14 cellular contexts compared by ENCODE assay signal in the genomic region with DNA sequence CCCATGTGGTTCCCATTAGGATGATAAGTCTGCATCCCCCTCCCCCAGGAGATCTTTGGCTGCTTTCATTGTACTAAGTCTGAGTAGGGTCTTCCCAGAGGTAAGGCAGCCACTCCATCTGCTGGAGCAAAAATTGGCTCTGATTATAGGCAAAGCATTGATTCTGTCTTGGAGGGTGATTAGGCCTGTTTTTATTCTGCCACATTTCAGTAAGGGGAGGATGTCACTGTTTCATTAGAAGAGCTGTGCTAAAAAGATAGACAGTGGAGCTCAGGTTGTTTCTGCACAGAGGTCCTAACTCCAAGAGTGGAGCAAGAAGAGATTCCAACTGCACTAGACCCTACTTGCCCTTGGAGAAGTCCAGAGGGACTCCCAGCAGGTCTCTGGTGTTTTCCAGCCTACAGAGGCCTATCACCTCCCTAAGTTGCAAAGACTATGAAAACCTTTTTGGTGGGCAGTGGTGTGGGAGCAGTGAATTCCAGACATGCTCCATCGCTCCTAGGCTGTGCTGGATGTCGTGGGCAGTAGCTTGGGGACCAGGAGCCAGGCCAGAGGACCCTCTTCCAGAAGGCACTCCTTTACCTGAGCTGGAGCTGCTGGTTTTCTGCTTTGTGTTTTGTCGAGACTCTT. TPM values are rescaled to one million over a fixed set of nuclear protein-coding genes. Genes with fewer than 3 reads are reported as not detected.
DNase-seq lines count a peak whose midpoint lies in the region; ATAC-seq and TF ChIP-seq lines count a peak whose summit lies in the region.
"Had no signal": no experiment of that assay in that cellular context is flagged by ENCODE, and none has a peak within 500 bp of the region (broad histone marks: within the 10 kb centered on the region; RNA-seq: fewer than 3 reads in every experiment).

No MANE protein-coding gene starts in this region.

- ATAC-seq in WTC11 (no peak), upper lobe of left lung (ENCODE audit: low FRiP score in 2 of 2) (no peak), HG02763 (IDR thresholded peaks at IDR 0.05; ENCODE audit: unreplicated experiment) (no peak)

- H3K36me3 Mint-ChIP-seq in WTC11 (no peaks in the 10 kb centered on the region; the same call in 1 of the 2 replicates), nephron (ENCODE audit: low read depth) (peaks cover 43% of the 10 kb centered on the region)

- intact Hi-C loops in esophagus muscularis mucosa (cut with DNase I): no loop called here

- CTCF ChIA-PET in WTC11 (lab: Charles Lee): interaction anchor here (1.0 to 1.4 kb wide), 4 partner anchors 13 to 266 kb away, joined by 3 to 4 read pairs (median 3); partner anchors contain the start of gene HOXA1

- H3K4me1 ChIP-seq in esophagus muscularis mucosa (peaks cover 38 to 92% (median 76%) of the 10 kb centered on the region in 4 donors), upper lobe of left lung (peaks cover 16 to 45% (median 35%) of the 10 kb centered on the region in 4 donors)
- H3K4me1 ChIP-seq: BLaER1 treated with 17β-estradiol and CSF1 and Interleukin-3, amounts not matched to agents 10 nM and 100 nM had no signal

- no peak for DNase-seq in WTC11 (ENCODE audit: low spot score)
- DNase-seq in esophagus muscularis mucosa (ENCODE audit: extremely low spot score): no peak
- DNase-seq in upper lobe of left lung: no peak
- no peak for DNase-seq in NCI-H2171 treated with DMSO at 0.1 percent for 48 hours (lab: John Stamatoyannopoulos, UW)
- DNase-seq in C1 segment of cervical spinal cord (lab: John Stamatoyannopoulos, UW): no peak
- DNase-seq: activated CD4-positive, alpha-beta T cell treated with anti-CD3 and anti-CD28 coated beads for 48 hours; activated naive CD4-positive, alpha-beta T cell treated with anti-CD3 and anti-CD28 coated beads, Interleukin-2, amount 50 U/mL, for 16 hours; activated T-cell treated with anti-CD3 and anti-CD28 coated beads for 4 hours had no signal

- no peaks in the 10 kb centered on the region for H3K9me3 Mint-ChIP-seq in WTC11
- H3K9me3 Mint-ChIP-seq in nephron: no peaks in the 10 kb centered on the region
- H3K9me3 Mint-ChIP-seq: central memory CD8-positive, alpha-beta T cell had no signal

- H3K4me1 Mint-ChIP-seq in WTC11 (peaks cover 26% of the 10 kb centered on the region), nephron (peaks cover 72% of the 10 kb centered on the region)
- H3K4me1 Mint-ChIP-seq: central memory CD8-positive, alpha-beta T cell had no signal

- TF ChIP-seq POLR2A in esophagus muscularis mucosa (IDR thresholded peaks at IDR 0.05; ENCODE audit: low read depth) (no peak), upper lobe of left lung (IDR thresholded peaks at IDR 0.05) (no peak)

- H3K27ac Mint-ChIP-seq in WTC11 (no peak overlapping the region), nephron (peak overlapping the region; percentile 99 to 100 (median 100))

- H3K9me3 ChIP-seq in esophagus muscularis mucosa (no peaks in the 10 kb centered on the region), upper lobe of left lung (no peaks in the 10 kb centered on the region)
- H3K9me3 ChIP-seq: prostate gland had no signal

- no peaks in the 10 kb centered on the region for H3K36me3 ChIP-seq in esophagus muscularis mucosa
- no peaks in the 10 kb centered on the region for H3K36me3 ChIP-seq in upper lobe of left lung
- H3K36me3 ChIP-seq: BLaER1 treated with 17β-estradiol and CSF1 and Interleukin-3, amounts not matched to agents 10 nM and 100 nM; prostate gland had no signal

- POLR2A ChIA-PET in WTC11 (lab: Charles Lee): no interaction called here

- H3K27me3 ChIP-seq in esophagus muscularis mucosa (no peaks in the 10 kb centered on the region), upper lobe of left lung (peaks cover 0 to 4% (median under 1%) of the 10 kb centered on the region in 4 donors)
- H3K27me3 ChIP-seq: BLaER1 treated with 17β-estradiol and CSF1 and Interleukin-3, amounts not matched to agents 10 nM and 100 nM; SJSA1 had no signal

- no peak for TF ChIP-seq EP300 in esophagus muscularis mucosa (IDR thresholded peaks at IDR 0.05)
- TF ChIP-seq EP300 in upper lobe of left lung (IDR thresholded peaks at IDR 0.05): no peak

- H3K27ac ChIP-seq in esophagus muscularis mucosa (replicated peaks in 1 of 4): peak overlapping the region; percentile 96 to 100 (median 99)
- peak overlapping the region; percentile 89 to 95 (median 94) for H3K27ac ChIP-seq in upper lobe of left lung
- H3K27ac ChIP-seq: BLaER1 treated with 17β-estradiol and CSF1 and Interleukin-3, amounts not matched to agents 10 nM and 100 nM had no signal

- H3K4me3 ChIP-seq in esophagus muscularis mucosa (peak overlapping the region; percentile 45 to 88 (median 72)), upper lobe of left lung (no peak overlapping the region)
- H3K4me3 ChIP-seq: BLaER1 treated with 17β-estradiol and CSF1 and Interleukin-3, amounts not matched to agents 10 nM and 100 nM had no signal

- WGBS in esophagus muscularis mucosa: 73% methylated on average over 2 of the region's 3 CpGs
- 54 to 81% methylated on average over 2 to 3 of the region's 3 CpGs for WGBS in upper lobe of left lung, 2 donors

- H3K27me3 Mint-ChIP-seq in WTC11 (ENCODE audit: low read depth) (peaks cover 95% of the 10 kb centered on the region), nephron (ENCODE audit: low read depth) (peaks cover 17% of the 10 kb centered on the region)

- peak overlapping the region; percentile 54 for H3K4me3 Mint-ChIP-seq in WTC11
- peak overlapping the region; percentile 83 to 96 (median 86) for H3K4me3 Mint-ChIP-seq in nephron
- H3K4me3 Mint-ChIP-seq: central memory CD8-positive, alpha-beta T cell had no signal

- TF ChIP-seq CTCF in WTC11 (IDR thresholded peaks at IDR 0.05) (no peak), esophagus muscularis mucosa (IDR thresholded peaks at IDR 0.05) (no peak), nephron (IDR thresholded peaks at IDR 0.05; ENCODE audit: unreplicated experiment in 3 of 3) (no peak), upper lobe of left lung (IDR thresholded peaks at IDR 0.05) (no peak)

TF ChIP-seq in WTC11, 78 proteins besides CTCF, POLR2A, EP300 and RAD21 (continues in another document):
- TF ChIP-seq NR3C1 (CRISPR knock-in tag; conservative IDR thresholded peaks at IDR 0.05; ENCODE audit: low read depth): no peak
- TF ChIP-seq MXD4 (CRISPR knock-in tag; IDR thresholded peaks at IDR 0.05; ENCODE audit: borderline replicate concordance): no peak
- TF ChIP-seq, protein P1, sequence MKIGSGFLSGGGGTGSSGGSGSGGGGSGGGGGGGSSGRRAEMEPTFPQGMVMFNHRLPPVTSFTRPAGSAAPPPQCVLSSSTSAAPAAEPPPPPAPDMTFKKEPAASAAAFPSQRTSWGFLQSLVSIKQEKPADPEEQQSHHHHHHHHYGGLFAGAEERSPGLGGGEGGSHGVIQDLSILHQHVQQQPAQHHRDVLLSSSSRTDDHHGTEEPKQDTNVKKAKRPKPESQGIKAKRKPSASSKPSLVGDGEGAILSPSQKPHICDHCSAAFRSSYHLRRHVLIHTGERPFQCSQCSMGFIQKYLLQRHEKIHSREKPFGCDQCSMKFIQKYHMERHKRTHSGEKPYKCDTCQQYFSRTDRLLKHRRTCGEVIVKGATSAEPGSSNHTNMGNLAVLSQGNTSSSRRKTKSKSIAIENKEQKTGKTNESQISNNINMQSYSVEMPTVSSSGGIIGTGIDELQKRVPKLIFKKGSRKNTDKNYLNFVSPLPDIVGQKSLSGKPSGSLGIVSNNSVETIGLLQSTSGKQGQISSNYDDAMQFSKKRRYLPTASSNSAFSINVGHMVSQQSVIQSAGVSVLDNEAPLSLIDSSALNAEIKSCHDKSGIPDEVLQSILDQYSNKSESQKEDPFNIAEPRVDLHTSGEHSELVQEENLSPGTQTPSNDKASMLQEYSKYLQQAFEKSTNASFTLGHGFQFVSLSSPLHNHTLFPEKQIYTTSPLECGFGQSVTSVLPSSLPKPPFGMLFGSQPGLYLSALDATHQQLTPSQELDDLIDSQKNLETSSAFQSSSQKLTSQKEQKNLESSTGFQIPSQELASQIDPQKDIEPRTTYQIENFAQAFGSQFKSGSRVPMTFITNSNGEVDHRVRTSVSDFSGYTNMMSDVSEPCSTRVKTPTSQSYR (CRISPR knock-in tag; IDR thresholded peaks at IDR 0.05): no peak
- TF ChIP-seq HMGA2 (CRISPR knock-in tag; IDR thresholded peaks at IDR 0.05): no peak
- TF ChIP-seq, protein P2, sequence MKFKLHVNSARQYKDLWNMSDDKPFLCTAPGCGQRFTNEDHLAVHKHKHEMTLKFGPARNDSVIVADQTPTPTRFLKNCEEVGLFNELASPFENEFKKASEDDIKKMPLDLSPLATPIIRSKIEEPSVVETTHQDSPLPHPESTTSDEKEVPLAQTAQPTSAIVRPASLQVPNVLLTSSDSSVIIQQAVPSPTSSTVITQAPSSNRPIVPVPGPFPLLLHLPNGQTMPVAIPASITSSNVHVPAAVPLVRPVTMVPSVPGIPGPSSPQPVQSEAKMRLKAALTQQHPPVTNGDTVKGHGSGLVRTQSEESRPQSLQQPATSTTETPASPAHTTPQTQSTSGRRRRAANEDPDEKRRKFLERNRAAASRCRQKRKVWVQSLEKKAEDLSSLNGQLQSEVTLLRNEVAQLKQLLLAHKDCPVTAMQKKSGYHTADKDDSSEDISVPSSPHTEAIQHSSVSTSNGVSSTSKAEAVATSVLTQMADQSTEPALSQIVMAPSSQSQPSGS (CRISPR knock-in tag; IDR thresholded peaks at IDR 0.05; ENCODE audit: borderline replicate concordance, low read depth): no peak

RNA-seq across cellular contexts. Expression of gene HOXA2, which starts 7.2 kb away (rescaled TPM):
- total RNA-seq in WTC11 (2021) (not detected in 3 replicates), esophagus muscularis mucosa (1 to 10 TPM; 3.3 to 5.4 (median 4.4) TPM), upper lobe of left lung (1 to 10 TPM in 2 of 6 donors, under 1 TPM in 3, not detected in 1; 0.30 to 3.0 (median 0.86) TPM)

RNA-seq across cellular contexts. Expression of gene HOXA1, which starts 13.8 kb away (rescaled TPM):
- total RNA-seq in WTC11 (2021) (not detected in 3 replicates), esophagus muscularis mucosa (1 to 10 TPM in 1 of 4 donors, under 1 TPM in 3; 0.17 to 1.4 (median 0.56) TPM), upper lobe of left lung (1 to 10 TPM in 1 of 6 donors, under 1 TPM in 2, not detected in 3; 0.46 to 2.1 (median 0.64) TPM)

RNA-seq across cellular contexts. Expression of gene HOXA4, which starts 20.9 kb away (rescaled TPM):
- total RNA-seq in WTC11 (2021) (not detected in 3 replicates), esophagus muscularis mucosa (10 to 100 TPM; 12.5 to 26.8 (median 18.1) TPM), upper lobe of left lung (10 to 100 TPM in 1 of 6 donors, 1 to 10 TPM in 5; 1.5 to 10.5 (median 6.2) TPM)

RNA-seq across cellular contexts. Expression of gene HOXA5, which starts 33.8 kb away (rescaled TPM):
- total RNA-seq in WTC11 (2021) (0.14 TPM in 1 of 3 replicates, not detected in the others), esophagus muscularis mucosa (10 to 100 TPM in 3 of 4 donors, 1 to 10 TPM in 1; 7.8 to 24.8 (median 14.7) TPM), upper lobe of left lung (10 to 100 TPM in 5 of 6 donors, 1 to 10 TPM in 1; 7.8 to 79.9 (median 16.9) TPM)

RNA-seq across cellular contexts. Expression of gene HOXA6, which starts 37.9 kb away (rescaled TPM):
- total RNA-seq in WTC11 (2021) (not detected in 3 replicates), esophagus muscularis mucosa (under 1 TPM in 2 of 4 donors, not detected in 2; 0.66 to 0.92 TPM), upper lobe of left lung (1 to 10 TPM in 4 of 6 donors, under 1 TPM in 1, not detected in 1; 0.61 to 8.4 (median 4.0) TPM)

Comparison
In these comparisons a context has a peak if more than half of its experiments do, and no peak if none do; other contexts are left out.
1. H3K4me3 ChIP-seq: peak in esophagus muscularis mucosa (4 of 4); none in upper lobe of left lung (0 of 4).